7 cellular contexts compared by ENCODE assay signal in genomic region chrX:46545111-46546005, GRCh38.
DNase-seq lines count a peak whose midpoint lies in the region; ATAC-seq and TF ChIP-seq lines count a peak whose summit lies in the region.

Gene ZNF674, minus strand, starts transcription at chrX:46545421. Its CDS starts 3,334 bp downstream, at chrX:46542087.

- H3K27ac Mint-ChIP-seq in T-helper 2 cell treated with Interferon-gamma antibody and Interleukin-4, amounts not matched to agents 5 μg/mL and 100 μg/mL, for 36 hours, result peak within 1 kb of the TSS; percentile 100

- peak within 1 kb of the TSS; percentile 97 for H3K4me3 Mint-ChIP-seq in T-helper 2 cell treated with Interferon-gamma antibody and Interleukin-4, amounts not matched to agents 5 μg/mL and 100 μg/mL, for 36 hours

- no peaks in the 10 kb centered on the region for H3K9me3 Mint-ChIP-seq in T-helper 2 cell treated with Interferon-gamma antibody and Interleukin-4, amounts not matched to agents 5 μg/mL and 100 μg/mL, for 36 hours

- TF ChIP-seq CTCF in astrocyte of the cerebellum (IDR thresholded peaks at IDR 0.05; ENCODE audit: low read depth, low read length, missing control alignments), result peak; percentile 38
- TF ChIP-seq CTCF in retinal pigment epithelial cell (conservative IDR thresholded peaks at IDR 0.05; ENCODE audit: low read depth, low read length), result peak; percentile 38

- in situ Hi-C loops in astrocyte of the cerebellum (cut with HindIII; ENCODE audit: low sequenced_read_pairs), result no loop called here

- ATAC-seq in GM18502 (IDR thresholded peaks at IDR 0.05; ENCODE audit: poor library complexity, unreplicated experiment) (peak; percentile 89), HG02943 (IDR thresholded peaks at IDR 0.05; ENCODE audit: low read depth, unreplicated experiment) (peak; percentile 81)

- H3K4me1 Mint-ChIP-seq in T-helper 2 cell treated with Interferon-gamma antibody and Interleukin-4, amounts not matched to agents 5 μg/mL and 100 μg/mL, for 36 hours (ENCODE audit: low read depth), result peaks cover 15% of the 10 kb centered on the region

- peak; percentile 82 for DNase-seq in NCI-H1694 treated with DMSO at 0.1 percent for 48 hours (lab: John Stamatoyannopoulos, UW)
- DNase-seq in T-helper 2 cell treated with Interferon-gamma antibody and Interleukin-4, amounts not matched to agents 5 μg/mL and 100 μg/mL, for 36 hours (ENCODE audit: low spot score), result peak; percentile 89
- DNase-seq in astrocyte of the cerebellum (ENCODE audit: low read depth), result peak; percentile 72
- peak; percentile 6 to 89 (median 76) for DNase-seq in hypothalamus (lab: John Stamatoyannopoulos, UW)
- peak; percentile 52 for DNase-seq in retinal pigment epithelial cell (ENCODE audit: low read depth)

- H3K36me3 Mint-ChIP-seq in T-helper 2 cell treated with Interferon-gamma antibody and Interleukin-4, amounts not matched to agents 5 μg/mL and 100 μg/mL, for 36 hours (ENCODE audit: low read depth), result peaks cover 16% of the 10 kb centered on the region

- no peaks in the 10 kb centered on the region for H3K27me3 Mint-ChIP-seq in T-helper 2 cell treated with Interferon-gamma antibody and Interleukin-4, amounts not matched to agents 5 μg/mL and 100 μg/mL, for 36 hours (ENCODE audit: low read depth)

- H3K4me3 ChIP-seq in astrocyte of the cerebellum (ENCODE audit: low read depth, low read length), result peak within 1 kb of the TSS; percentile 79
- H3K4me3 ChIP-seq in retinal pigment epithelial cell (ENCODE audit: low read length), result peak within 1 kb of the TSS; percentile 83

Comparison
In these comparisons a context has a peak if more than half of its experiments do, and no peak if none do; other contexts are left out.
1. Peak in every context shown above with its lines: DNase-seq, ATAC-seq and H3K4me3 ChIP-seq.